In genomic region chr14:25862068-25862467, GRCh38 we compare ENCODE assay signal across 28 cellular contexts.
"Had no signal": no experiment of that assay in that cellular context is flagged by ENCODE, and none has a peak within 500 bp of the region (broad histone marks: within the 10 kb centered on the region; RNA-seq: fewer than 3 reads in every experiment).

No MANE protein-coding gene starts in this region.

- H3K27ac ChIP-seq: cardiac muscle cell, SJCRH30, SK-N-MC had no signal

- H3K9me3 ChIP-seq: MG63, SJCRH30 had no signal

- H3K4me1 ChIP-seq: SJCRH30 had no signal

- H3K27me3 ChIP-seq: cardiac muscle cell, MG63 had no signal

- DNase-seq: activated CD4-positive, alpha-beta T cell treated with anti-CD3 and anti-CD28 coated beads, Interleukin-2, amount 10 ng/mL, durations not matched to agents 24 days and 14 days; activated CD4-positive, alpha-beta T cell treated with anti-CD3 and anti-CD28 coated beads, Interleukin-2, amount 50 U/mL, for 4 hours; activated CD8-positive, alpha-beta T cell treated with anti-CD3 and anti-CD28 coated beads for 36 hours; activated effector memory CD4-positive, alpha-beta T cell treated with anti-CD3 and anti-CD28 coated beads, Interleukin-2, amount 50 U/mL, for 16 hours; activated naive CD4-positive, alpha-beta T cell; activated naive CD4-positive, alpha-beta T cell treated with anti-CD3 and anti-CD28 coated beads, Interleukin-2, amount 50 U/mL, for 16 hours; activated naive CD8-positive, alpha-beta T cell treated with anti-CD3 and anti-CD28 coated beads for 36 hours; activated T-cell treated with anti-CD3 and anti-CD28 coated beads, Interleukin-2, amount 50 U/mL, for 1 hour; activated T-cell treated with anti-CD3 and anti-CD28 coated beads, Interleukin-2, amount 50 U/mL, for 72 hours; amniotic stem cell; aorta; Kasumi-1; KG1; MG63; NCI-H1048; NCI-H1436 treated with DMSO at 0.1 percent for 48 hours; NCI-H187; NCI-H2029 treated with DMSO at 0.1 percent for 48 hours; NCI-H510A treated with DMSO at 0.1 percent for 48 hours; NCI-H526 treated with DMSO at 0.1 percent for 48 hours; SHP77; SJCRH30; T1000 had no signal

- H3K4me3 ChIP-seq: cardiac muscle cell, MG63, SJCRH30, SK-N-MC had no signal

- FAIRE-seq: TTC549 had no signal

- ATAC-seq: activated CD8-positive, alpha-beta T cell treated with anti-CD3 and anti-CD28 coated beads for 36 hours; activated T-cell treated with anti-CD3 and anti-CD28 coated beads, Interleukin-2, amount 50 U/mL, for 72 hours; activated T-helper 17 cell treated with anti-CD3 and anti-CD28 coated beads, Interleukin-2, amount 50 U/mL, for 72 hours; Panc1 had no signal

- H3K36me3 ChIP-seq: cardiac muscle cell, MG63, SJCRH30 had no signal
